ENCODE assay signal across 9 cellular contexts in the genomic region with DNA sequence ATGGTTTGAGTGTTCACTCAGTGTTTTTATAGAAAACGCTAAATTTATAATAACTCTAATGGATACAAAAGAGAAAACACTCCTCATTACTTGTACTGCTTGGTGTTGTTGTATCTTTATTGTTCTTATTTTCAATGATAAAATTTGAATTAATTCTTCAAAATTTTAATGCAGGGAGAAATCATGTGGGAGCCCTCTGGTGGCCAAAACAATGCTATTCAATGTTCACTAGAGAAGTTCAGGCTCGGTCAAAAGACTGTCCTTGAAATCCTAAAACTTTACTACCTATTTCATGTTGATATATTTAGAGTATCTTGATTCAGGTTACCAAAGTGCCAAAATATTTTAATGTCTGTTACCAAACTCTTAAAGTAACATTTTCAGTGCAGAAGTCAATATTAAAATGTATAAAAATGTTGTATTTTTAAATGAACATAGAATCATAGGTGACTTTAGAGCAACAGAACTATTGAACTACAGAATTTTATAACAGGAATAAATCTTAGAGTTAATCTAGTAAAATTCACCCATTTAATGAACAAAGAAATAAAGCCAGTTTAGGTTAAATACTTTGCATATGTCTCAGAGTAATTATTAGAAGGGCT.
DNase-seq lines count a peak whose midpoint lies in the region; ATAC-seq and TF ChIP-seq lines count a peak whose summit lies in the region.
"Had no signal": no experiment of that assay in that cellular context is flagged by ENCODE, and none has a peak within 500 bp of the region (broad histone marks: within the 10 kb centered on the region; RNA-seq: fewer than 3 reads in every experiment).

No MANE protein-coding gene starts in this region.

- in situ Hi-C loops in GM13977 (cut with MboI; ENCODE audit: low pct_unique_long_range_greater_than_20kb, low sequenced_read_pairs, unreplicated experiment) (no loop called here), SK-MEL-5 (cut with HindIII; ENCODE audit: low pct_unique_long_range_greater_than_20kb, low sequenced_read_pairs) (no loop called here)

- no peak overlapping the region for H3K27ac Mint-ChIP-seq in T-cell

- H3K4me3 Mint-ChIP-seq in T-cell: no peak overlapping the region

- CTCF ChIA-PET in T-cell (lab: Charles Lee): no interaction called here

- no peaks in the 10 kb centered on the region for H3K36me3 Mint-ChIP-seq in T-cell

- TF ChIP-seq CTCF in AG09309 (IDR thresholded peaks at IDR 0.05; ENCODE audit: control insufficient read depth, insufficient read depth, low read depth, low read length, missing control alignments): peak; percentile 35
- peak; percentile 51 for TF ChIP-seq CTCF in GM13977 (IDR thresholded peaks at IDR 0.05; ENCODE audit: extremely low read depth, insufficient read depth, missing control alignments)

- POLR2A ChIA-PET in T-cell (lab: Charles Lee): no interaction called here

- no peak for ATAC-seq in T-cell (replicated peaks in 1 of 4)

- DNase-seq in AG09309 (ENCODE audit: low read depth) (no peak), GM13977 (ENCODE audit: low spot score) (no peak), SK-MEL-5 (ENCODE audit: low read depth, low spot score) (peak; percentile 3), iris pigment epithelial cell (ENCODE audit: low read depth) (peak; percentile 2), NCI-H524 treated with DMSO at 0.1 percent for 48 hours (lab: John Stamatoyannopoulos, UW) (no peak), T-cell (no peak), SHP77 treated with DMSO at 0.1 percent for 48 hours (lab: John Stamatoyannopoulos, UW) (no peak)
- no peak for DNase-seq in activated CD4-positive, CD25-positive, alpha-beta regulatory T cell treated with anti-CD3 and anti-CD28 coated beads, Interleukin-2, amount 50 U/mL, for 72 hours
- DNase-seq: NCI-H2029 treated with DMSO at 0.1 percent for 48 hours had no signal

- no peaks in the 10 kb centered on the region for H3K4me1 Mint-ChIP-seq in T-cell

- no peaks in the 10 kb centered on the region for H3K27me3 Mint-ChIP-seq in T-cell

- H3K4me3 ChIP-seq in AG09309 (ENCODE audit: control insufficient read depth, low read depth, low read length): no peak overlapping the region

- H3K9me3 Mint-ChIP-seq in T-cell: no peaks in the 10 kb centered on the region

Comparison
In these comparisons a context has a peak if more than half of its experiments do, and no peak if none do; other contexts are left out.
1. DNase-seq: peak in SK-MEL-5 (single experiment) and iris pigment epithelial cell (single experiment); none in AG09309 (single experiment), GM13977 (single experiment), NCI-H524 treated with DMSO at 0.1 percent for 48 hours (single experiment), activated CD4-positive, CD25-positive, alpha-beta regulatory T cell treated with anti-CD3 and anti-CD28 coated beads, Interleukin-2, amount 50 U/mL, for 72 hours (single experiment), T-cell (0 of 34) and SHP77 treated with DMSO at 0.1 percent for 48 hours (single experiment).